In the genomic region with DNA sequence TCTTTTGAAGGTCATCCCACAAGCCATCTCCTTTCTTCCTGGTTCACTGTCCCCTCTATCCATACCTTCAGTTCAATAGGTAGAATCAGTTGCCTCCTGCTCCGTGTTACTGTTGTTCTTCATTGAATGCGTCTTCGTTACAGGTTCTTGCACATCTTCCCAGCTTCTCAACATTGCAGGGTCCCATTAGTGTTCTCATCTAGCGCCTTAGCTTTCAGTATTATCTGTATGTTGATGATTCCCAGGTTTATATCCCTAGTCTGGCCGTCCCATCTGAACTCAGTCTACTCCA, we compare ENCODE assay signal across 1 cellular context.
TF ChIP-seq lines count a peak whose summit lies in the region.

No MANE protein-coding gene starts in this region.

TF ChIP-seq in GM12878, 131 proteins besides CTCF, POLR2A, EP300 and RAD21:
- TF ChIP-seq TBL1XR1 (IDR thresholded peaks at IDR 0.05; ENCODE audit: low read depth, low read length), result no peak
- TF ChIP-seq ZNF217 (IDR thresholded peaks at IDR 0.05), result no peak
- no peak for TF ChIP-seq ZBTB40 (IDR thresholded peaks at IDR 0.05; ENCODE audit: borderline replicate concordance)
- TF ChIP-seq POLR2AphosphoS5 (IDR thresholded peaks at IDR 0.05; ENCODE audit: low read length), result no peak
- TF ChIP-seq, protein P1, sequence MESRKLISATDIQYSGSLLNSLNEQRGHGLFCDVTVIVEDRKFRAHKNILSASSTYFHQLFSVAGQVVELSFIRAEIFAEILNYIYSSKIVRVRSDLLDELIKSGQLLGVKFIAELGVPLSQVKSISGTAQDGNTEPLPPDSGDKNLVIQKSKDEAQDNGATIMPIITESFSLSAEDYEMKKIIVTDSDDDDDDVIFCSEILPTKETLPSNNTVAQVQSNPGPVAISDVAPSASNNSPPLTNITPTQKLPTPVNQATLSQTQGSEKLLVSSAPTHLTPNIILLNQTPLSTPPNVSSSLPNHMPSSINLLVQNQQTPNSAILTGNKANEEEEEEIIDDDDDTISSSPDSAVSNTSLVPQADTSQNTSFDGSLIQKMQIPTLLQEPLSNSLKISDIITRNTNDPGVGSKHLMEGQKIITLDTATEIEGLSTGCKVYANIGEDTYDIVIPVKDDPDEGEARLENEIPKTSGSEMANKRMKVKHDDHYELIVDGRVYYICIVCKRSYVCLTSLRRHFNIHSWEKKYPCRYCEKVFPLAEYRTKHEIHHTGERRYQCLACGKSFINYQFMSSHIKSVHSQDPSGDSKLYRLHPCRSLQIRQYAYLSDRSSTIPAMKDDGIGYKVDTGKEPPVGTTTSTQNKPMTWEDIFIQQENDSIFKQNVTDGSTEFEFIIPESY (IDR thresholded peaks at IDR 0.05), result no peak
- TF ChIP-seq, protein P2, sequence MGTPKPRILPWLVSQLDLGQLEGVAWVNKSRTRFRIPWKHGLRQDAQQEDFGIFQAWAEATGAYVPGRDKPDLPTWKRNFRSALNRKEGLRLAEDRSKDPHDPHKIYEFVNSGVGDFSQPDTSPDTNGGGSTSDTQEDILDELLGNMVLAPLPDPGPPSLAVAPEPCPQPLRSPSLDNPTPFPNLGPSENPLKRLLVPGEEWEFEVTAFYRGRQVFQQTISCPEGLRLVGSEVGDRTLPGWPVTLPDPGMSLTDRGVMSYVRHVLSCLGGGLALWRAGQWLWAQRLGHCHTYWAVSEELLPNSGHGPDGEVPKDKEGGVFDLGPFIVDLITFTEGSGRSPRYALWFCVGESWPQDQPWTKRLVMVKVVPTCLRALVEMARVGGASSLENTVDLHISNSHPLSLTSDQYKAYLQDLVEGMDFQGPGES (IDR thresholded peaks at IDR 0.05), result no peak
- no peak for TF ChIP-seq SUZ12 (IDR thresholded peaks at IDR 0.05; ENCODE audit: unreplicated experiment)
- no peak for TF ChIP-seq MLLT1 (IDR thresholded peaks at IDR 0.05)
- TF ChIP-seq CHD1 (IDR thresholded peaks at IDR 0.05; ENCODE audit: low read depth, low read length), result no peak
- TF ChIP-seq JUNB (IDR thresholded peaks at IDR 0.05), result no peak
